Comparison of ENCODE assay signal across 1 cellular context in genomic region chr4:26375589-26375988, GRCh38.
TF ChIP-seq lines count a peak whose summit lies in the region.

No MANE protein-coding gene starts in this region.

TF ChIP-seq in IMR-90, 13 proteins besides CTCF, POLR2A, EP300 and RAD21 (continued from another document):
- TF ChIP-seq MXI1 (IDR thresholded peaks at IDR 0.05; ENCODE audit: borderline replicate concordance, low read depth, low read length) (no peak), ELK1 (IDR thresholded peaks at IDR 0.05; ENCODE audit: borderline replicate concordance, low read depth, low read length) (no peak), RFX5 (IDR thresholded peaks at IDR 0.05; ENCODE audit: low read depth, low read length) (no peak), MAZ (IDR thresholded peaks at IDR 0.05; ENCODE audit: borderline replicate concordance, low read depth, low read length) (no peak), RCOR1 (IDR thresholded peaks at IDR 0.05; ENCODE audit: insufficient replicate concordance, low read length) (no peak)
